8 cellular contexts compared by ENCODE assay signal in the genomic region with DNA sequence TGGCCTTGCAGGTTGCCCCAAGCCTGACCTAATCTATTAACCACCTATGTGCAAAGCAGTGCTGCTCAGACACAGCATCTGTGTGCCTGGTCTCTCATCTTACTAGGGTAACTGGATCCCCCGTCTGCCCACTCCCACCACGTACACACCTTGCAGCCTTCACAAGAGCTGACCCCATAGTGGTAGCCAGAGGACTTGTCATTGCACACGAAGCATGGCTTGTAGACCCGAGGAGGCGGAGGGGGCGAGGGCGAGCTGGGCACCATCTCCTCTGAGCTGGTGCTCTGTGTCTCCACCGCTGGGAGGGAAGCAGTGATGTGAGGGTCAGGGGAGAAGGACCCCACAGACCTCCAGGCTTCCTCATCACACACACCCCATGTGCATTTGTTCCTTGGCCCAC. TPM values are rescaled to one million over a fixed set of nuclear protein-coding genes. Genes with fewer than 3 reads are reported as not detected.
A peak's percentile ranks its signal among the peaks of the same experiment; 100 is the strongest.
DNase-seq lines count a peak whose midpoint lies in the region; ATAC-seq, FAIRE-seq and TF ChIP-seq lines count a peak whose summit lies in the region.
"Had no signal": no experiment of that assay in that cellular context is flagged by ENCODE, and none has a peak within 500 bp of the region (broad histone marks: within the 10 kb centered on the region; RNA-seq: fewer than 3 reads in every experiment).

No MANE protein-coding gene starts in this region.

- H3K27me3 ChIP-seq in vagina, result no peaks in the 10 kb centered on the region
- H3K27me3 ChIP-seq: colonic mucosa had no signal

- intact Hi-C loops in Right ventricle myocardium superior (cut with DNase I), result loop anchor here (5.0 kb wide), 1 partner anchor 37 kb away; a partner anchor contains a TSS
- intact Hi-C loops in left ventricle myocardium superior (cut with micrococcal nuclease), result loop anchor here (5.0 kb wide), 1 partner anchor 37 kb away; a partner anchor contains a TSS
- intact Hi-C loops in kidney (cut with DNase I), result loop anchor here (10.0 kb wide), 1 partner anchor 69 kb away; no protein-coding TSS in a partner anchor
- intact Hi-C loops in vagina (cut with DNase I), result loop anchor here (5.0 to 10.0 kb wide), 2 partner anchors 37 to 199 kb away; a partner anchor contains a TSS

- FAIRE-seq in kidney (lab: Jason Lieb, UNC), result no peak

- H3K27ac ChIP-seq in kidney (ENCODE audit: low read depth in 2 of 2, low read length in 2 of 2) (peak overlapping the region in 1 of 2 donors; percentile 76), vagina (peak overlapping the region; percentile 99)
- H3K27ac ChIP-seq: colonic mucosa had no signal

- H3K4me3 ChIP-seq in kidney (ENCODE audit: low read length in 2 of 2), result no peak overlapping the region
- no peak overlapping the region for H3K4me3 ChIP-seq in vagina
- H3K4me3 ChIP-seq: colonic mucosa had no signal

- ATAC-seq in Right ventricle myocardium superior (ENCODE audit: poor library complexity), result no peak
- no peak for ATAC-seq in left ventricle myocardium superior

- DNase-seq in Right ventricle myocardium superior, result peak; percentile 22
- no peak for DNase-seq in left ventricle myocardium superior
- DNase-seq in kidney, result peak; percentile 35
- DNase-seq in vagina (ENCODE audit: extremely low spot score in 2 of 2), result no peak
- no peak for DNase-seq in CD1c-positive myeloid dendritic cell (ENCODE audit: extremely low spot score)
- no peak for DNase-seq in COLO668 (lab: John Stamatoyannopoulos, UW; ENCODE audit: unreplicated experiment)
- DNase-seq: colonic mucosa, NCI-H187 treated with DMSO at 0.1 percent for 48 hours had no signal

- TF ChIP-seq POLR2A in vagina (IDR thresholded peaks at IDR 0.05), result no peak

- H3K4me1 ChIP-seq in kidney (ENCODE audit: control insufficient read depth in 1 of 2, insufficient read depth in 1 of 2, low read depth in 1 of 2, low read length in 2 of 2), result peaks cover 0 to 34% of the 10 kb centered on the region in 2 donors
- H3K4me1 ChIP-seq in vagina, result peaks cover 64% of the 10 kb centered on the region

- H3K9me3 ChIP-seq in kidney (ENCODE audit: control insufficient read depth in 1 of 2, low read length in 2 of 2) (no peaks in the 10 kb centered on the region), vagina (no peaks in the 10 kb centered on the region)
- H3K9me3 ChIP-seq: colonic mucosa had no signal

- no peak overlapping the region for H3K9ac ChIP-seq in kidney (ENCODE audit: low read length in 2 of 2)

- H3K36me3 ChIP-seq in kidney (ENCODE audit: control insufficient read depth in 1 of 2, insufficient read depth in 2 of 2, low read length in 2 of 2) (peaks cover 10% of the 10 kb centered on the region in 2 donors), vagina (peaks cover 0 to 52% of the 10 kb centered on the region in 2 donors)
- H3K36me3 ChIP-seq: colonic mucosa had no signal

- TF ChIP-seq CTCF in kidney (IDR thresholded peaks at IDR 0.05; ENCODE audit: borderline replicate concordance, extremely low read depth, insufficient read depth) (no peak), vagina (IDR thresholded peaks at IDR 0.05) (no peak)

RNA-seq across cellular contexts. Expression of a gene that starts 8.4 kb away (rescaled TPM):
- total RNA-seq in Right ventricle myocardium superior (0.97 TPM), left ventricle myocardium superior (1.3 TPM), kidney (14.5 TPM), vagina (3.7 TPM)
- 11.0 TPM for polyA plus RNA-seq in kidney (ENCODE audit: insufficient read depth, low read depth, low replicate concordance)

RNA-seq across cellular contexts. Expression of a gene that starts 16.5 kb away (rescaled TPM):
- total RNA-seq in Right ventricle myocardium superior (15.4 TPM), left ventricle myocardium superior (16.9 TPM), kidney (34.1 TPM), vagina (79.1 TPM)
- polyA plus RNA-seq in kidney (ENCODE audit: insufficient read depth, low read depth, low replicate concordance), result 13.2 TPM

RNA-seq across cellular contexts. Expression of a gene that starts 34.8 kb away (rescaled TPM):
- total RNA-seq in Right ventricle myocardium superior (8.2 TPM), left ventricle myocardium superior (9.6 TPM), kidney (39.1 TPM), vagina (44.9 TPM)
- 24.0 TPM for polyA plus RNA-seq in kidney (ENCODE audit: insufficient read depth, low read depth, low replicate concordance)

RNA-seq across cellular contexts. Expression of a gene that starts 35.0 kb away (rescaled TPM):
- total RNA-seq in Right ventricle myocardium superior, result 29.4 TPM
- total RNA-seq in left ventricle myocardium superior, result 31.6 TPM
- 58.3 TPM for total RNA-seq in kidney
- 11.1 TPM for polyA plus RNA-seq in kidney (ENCODE audit: insufficient read depth, low read depth, low replicate concordance)
- total RNA-seq in vagina, result 12.8 TPM

RNA-seq across cellular contexts. Expression of a gene that starts 52.6 kb away (rescaled TPM):
- total RNA-seq in Right ventricle myocardium superior (0.81 TPM), left ventricle myocardium superior (0.17 TPM), kidney (1.5 TPM), vagina (17.7 TPM)
- 2.9 TPM for polyA plus RNA-seq in kidney (ENCODE audit: insufficient read depth, low read depth, low replicate concordance)

Comparison
In these comparisons a context has a peak if more than half of its experiments do, and no peak if none do; other contexts are left out.
1. DNase-seq: peak in Right ventricle myocardium superior (single experiment) and kidney (single experiment); none in left ventricle myocardium superior (single experiment), vagina (0 of 2), CD1c-positive myeloid dendritic cell (single experiment) and COLO668 (single experiment).